In the genomic region with DNA sequence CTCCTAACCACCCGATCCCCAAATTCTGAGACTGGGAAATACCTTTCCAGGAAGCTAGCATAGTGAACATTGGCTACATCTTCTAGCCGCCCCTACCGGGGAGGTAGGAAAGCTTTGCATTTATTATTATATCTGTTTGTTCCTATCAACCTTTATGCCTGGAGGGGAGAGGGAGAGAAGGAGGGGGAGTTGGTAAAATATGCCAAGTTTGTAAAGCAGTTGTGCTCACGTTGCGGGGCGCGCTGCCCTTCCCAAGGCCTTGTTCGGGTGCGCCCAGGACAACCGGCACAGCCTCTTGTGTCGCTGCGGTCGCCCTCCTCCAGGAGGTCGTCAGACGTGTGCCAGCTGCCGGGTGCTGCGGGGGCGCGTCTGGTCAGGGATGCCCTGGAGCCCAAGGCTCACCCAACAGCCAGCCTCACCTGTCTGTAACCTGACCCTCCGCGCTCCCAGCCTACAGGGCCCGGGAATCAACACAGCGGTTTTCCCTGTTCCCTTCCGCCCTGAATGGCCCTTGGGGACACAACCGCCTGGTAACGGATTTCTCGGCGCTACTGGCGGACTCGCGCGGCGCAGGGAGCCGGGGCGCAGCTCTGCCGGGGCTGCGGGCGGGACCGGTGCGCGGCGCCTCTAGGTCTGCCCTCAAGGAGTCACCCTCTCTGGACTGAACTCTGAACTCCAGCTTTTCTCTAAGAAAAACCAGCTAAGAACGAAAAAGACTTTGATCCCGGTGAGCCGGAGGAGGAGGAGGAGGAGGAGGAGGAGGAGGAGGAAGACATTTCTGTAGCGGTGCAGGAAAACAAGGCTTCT, we compare ENCODE assay signal across 9 cellular contexts. TPM values are rescaled to one million over a fixed set of nuclear protein-coding genes. Genes with fewer than 3 reads are reported as not detected.
A peak's percentile ranks its signal among the peaks of the same experiment; 100 is the strongest.
DNase-seq lines count a peak whose midpoint lies in the region; ATAC-seq, FAIRE-seq and TF ChIP-seq lines count a peak whose summit lies in the region.
"Had no signal": no experiment of that assay in that cellular context is flagged by ENCODE, and none has a peak within 500 bp of the region (broad histone marks: within the 10 kb centered on the region; RNA-seq: fewer than 3 reads in every experiment).

No MANE protein-coding gene starts in this region.

- intact Hi-C loops in left cardiac atrium (cut with DNase I): no loop called here
- intact Hi-C loops in kidney (cut with DNase I): no loop called here
- intact Hi-C loops in vagina (cut with DNase I): no loop called here

- no peak overlapping the region for H3K4me3 Mint-ChIP-seq in HFFc6

- TF ChIP-seq CTCF in cardiac muscle cell (IDR thresholded peaks at IDR 0.05; ENCODE audit: low read depth, low read length) (no peak), kidney (IDR thresholded peaks at IDR 0.05; ENCODE audit: borderline replicate concordance, extremely low read depth, insufficient read depth) (peak; percentile 1), vagina (IDR thresholded peaks at IDR 0.05) (no peak), HFFc6 (IDR thresholded peaks at IDR 0.05) (no peak)

- H3K9me3 ChIP-seq in cardiac muscle cell (ENCODE audit: low read depth) (no peaks in the 10 kb centered on the region), kidney (ENCODE audit: control insufficient read depth in 1 of 2, low read length in 2 of 2) (no peaks in the 10 kb centered on the region), vagina (no peaks in the 10 kb centered on the region)

- H3K27ac ChIP-seq in cardiac muscle cell (no peak overlapping the region), kidney (ENCODE audit: low read depth in 2 of 2, low read length in 2 of 2) (no peak overlapping the region), vagina (no peak overlapping the region)

- H3K9me3 Mint-ChIP-seq in HFFc6: no peaks in the 10 kb centered on the region

- ATAC-seq in left cardiac atrium (no peak), HG03354 (IDR thresholded peaks at IDR 0.05; ENCODE audit: poor library complexity, severe bottlenecking, unreplicated experiment) (no peak)

- H3K4me3 ChIP-seq in cardiac muscle cell (peak overlapping the region; percentile 28), kidney (ENCODE audit: low read length in 2 of 2) (peak overlapping the region; percentile 16 to 55), vagina (peak overlapping the region; percentile 10 to 18)

- no peak overlapping the region for H3K27ac Mint-ChIP-seq in HFFc6

- H3K9ac ChIP-seq in kidney (ENCODE audit: low read length in 2 of 2): no peak overlapping the region

- TF ChIP-seq POLR2A in vagina (IDR thresholded peaks at IDR 0.05): no peak

- no peaks in the 10 kb centered on the region for H3K4me1 Mint-ChIP-seq in HFFc6 (ENCODE audit: low read depth)

- DNase-seq in cardiac muscle cell (ENCODE audit: low read depth in 1 of 2, low spot score in 1 of 2): peak in 1 of 2 donors; percentile 65
- DNase-seq in left cardiac atrium: no peak
- peak; percentile 82 to 87 for DNase-seq in SHP77 (lab: John Stamatoyannopoulos, UW)
- DNase-seq in kidney: no peak
- DNase-seq in vagina (ENCODE audit: extremely low spot score in 2 of 2): no peak
- no peak for DNase-seq in HFFc6
- DNase-seq in activated gamma-delta T cell (lab: John Stamatoyannopoulos, UW): no peak
- DNase-seq: DND-41 had no signal

- H3K27me3 ChIP-seq in cardiac muscle cell (peaks cover 92% of the 10 kb centered on the region), vagina (peaks cover 7% of the 10 kb centered on the region)

- H3K36me3 ChIP-seq in cardiac muscle cell (no peaks in the 10 kb centered on the region), kidney (ENCODE audit: control insufficient read depth in 1 of 2, insufficient read depth in 2 of 2, low read length in 2 of 2) (no peaks in the 10 kb centered on the region), vagina (no peaks in the 10 kb centered on the region)

- H3K4me1 ChIP-seq in cardiac muscle cell (ENCODE audit: low read depth) (peaks cover 5% of the 10 kb centered on the region), kidney (ENCODE audit: control insufficient read depth in 1 of 2, insufficient read depth in 1 of 2, low read depth in 1 of 2, low read length in 2 of 2) (peaks cover 0 to 4% of the 10 kb centered on the region in 2 donors), vagina (peaks cover 39% of the 10 kb centered on the region)

- H3K36me3 Mint-ChIP-seq in HFFc6 (ENCODE audit: low read depth): no peaks in the 10 kb centered on the region

- FAIRE-seq in kidney (lab: Jason Lieb, UNC): no peak

- peaks cover 67% of the 10 kb centered on the region for H3K27me3 Mint-ChIP-seq in HFFc6 (ENCODE audit: insufficient read depth)

RNA-seq across cellular contexts. Expression of gene OVOL2, which starts 1.1 kb away (rescaled TPM):
- 0.24 and 0.25 TPM in 2 replicates for total RNA-seq in cardiac muscle cell
- not detected in 2 replicates for polyA plus RNA-seq in cardiac muscle cell
- total RNA-seq in left cardiac atrium: not detected
- 4.8 TPM for total RNA-seq in kidney
- 4.1 TPM for polyA plus RNA-seq in kidney (ENCODE audit: insufficient read depth, low read depth, low replicate concordance)
- 9.3 TPM for total RNA-seq in vagina
- total RNA-seq in HFFc6 (2021; fragmentation: NEBNext Ultra II Directional; extraction: Animal tissue kit (Norgen Biotek cat#: 25700)): not detected

Comparison
In these comparisons a context has a peak if more than half of its experiments do, and no peak if none do; other contexts are left out.
1. DNase-seq: peak in SHP77 (2 of 2); none in left cardiac atrium (single experiment), kidney (single experiment), vagina (0 of 2), HFFc6 (single experiment) and activated gamma-delta T cell (single experiment).
2. Peak in every context shown above with its lines, with median percentiles within 50 percentile points of each other: H3K4me3 ChIP-seq.